In the genomic region with DNA sequence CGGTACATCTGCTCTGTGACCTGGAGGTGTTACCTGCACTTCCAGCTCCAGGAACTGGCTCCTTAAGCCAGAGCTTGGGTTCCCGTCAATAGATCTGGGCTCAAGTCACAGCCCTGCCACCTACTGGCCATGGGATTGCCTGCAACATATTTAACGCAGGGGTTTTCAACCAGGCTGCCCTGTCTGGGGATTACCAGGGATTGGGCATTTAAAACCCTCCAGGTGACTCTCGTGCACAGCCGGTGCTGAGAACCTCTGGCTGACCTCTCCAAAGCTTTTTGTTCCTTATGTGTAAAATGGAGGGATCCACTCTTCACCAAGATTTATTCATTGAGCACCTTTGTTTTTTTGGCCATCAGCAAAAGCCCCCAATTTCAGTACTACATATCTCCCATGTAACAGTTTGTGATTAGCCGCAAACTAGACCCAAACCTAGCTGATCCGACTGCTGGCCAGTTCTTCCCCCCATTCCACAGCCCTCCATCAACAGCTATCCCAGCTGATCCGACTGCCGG, we compare ENCODE assay signal across 8 cellular contexts.
DNase-seq lines count a peak whose midpoint lies in the region; ATAC-seq and TF ChIP-seq lines count a peak whose summit lies in the region.

No MANE protein-coding gene starts in this region.

- H3K27me3 ChIP-seq in body of pancreas (no peaks in the 10 kb centered on the region), iPS DF 6.9 (ENCODE audit: control insufficient read depth, insufficient read depth, low read length) (no peaks in the 10 kb centered on the region)

- TF ChIP-seq POLR2A in body of pancreas (IDR thresholded peaks at IDR 0.05), result no peak

- no peaks in the 10 kb centered on the region for H3K9me3 ChIP-seq in body of pancreas
- H3K9me3 ChIP-seq in iPS DF 6.9 (ENCODE audit: control insufficient read depth, insufficient read depth, low read length), result no peaks in the 10 kb centered on the region

- TF ChIP-seq CTCF in body of pancreas (IDR thresholded peaks at IDR 0.05), result peak; percentile 86 to 94 (median 90)

- DNase-seq in SIG-M5 treated with dmso at 0.1 percent for 504 hours (lab: John Stamatoyannopoulos, UW; ENCODE audit: unreplicated experiment), result peak; percentile 70
- no peak for DNase-seq in SIG-M5 (lab: John Stamatoyannopoulos, UW)
- DNase-seq in NCI-H187 (lab: John Stamatoyannopoulos, UW), result peak; percentile 75 to 85
- DNase-seq in UCSD-AML1 (lab: John Stamatoyannopoulos, UW; ENCODE audit: unreplicated experiment), result peak; percentile 71
- DNase-seq in body of pancreas, result peak; percentile 89 to 92 (median 90)
- peak; percentile 89 for DNase-seq in iPS DF 6.9 (ENCODE audit: low read depth, low spot score)
- DNase-seq in stimulated activated CD4-positive, alpha-beta T cell treated with anti-CD3 and anti-CD28 coated beads, Interleukin-12 subunit alpha, Interleukin-12 subunit beta, amount 100 ng/mL, for 24 hours (ENCODE audit: low read depth in 2 of 2), result peak; percentile 59 to 69

- WGBS in body of pancreas, 2 donors, result 24 to 29% methylated on average over 9 of the region's 9 CpGs
- no CpG with 5 or more reads among the region's 9 CpGs for WGBS in iPS DF 6.9 (ENCODE audit: insufficient coverage, insufficient read length)

- H3K27ac ChIP-seq in body of pancreas (no peak overlapping the region), iPS DF 6.9 (ENCODE audit: low read length) (no peak overlapping the region)

- H3K36me3 ChIP-seq in body of pancreas (replicated peaks in 1 of 2; ENCODE audit: insufficient read depth in 1 of 2, low read depth in 2 of 2) (no peaks in the 10 kb centered on the region), iPS DF 6.9 (ENCODE audit: control insufficient read depth, insufficient read depth, low read length) (no peaks in the 10 kb centered on the region)

- intact Hi-C loops in body of pancreas (cut with DNase I), result no loop called here

- ATAC-seq in HG02870 (IDR thresholded peaks at IDR 0.05; ENCODE audit: unreplicated experiment) (peak; percentile 93), body of pancreas (peak; percentile 95)

- H3K4me1 ChIP-seq in body of pancreas (peaks cover 30% of the 10 kb centered on the region), iPS DF 6.9 (ENCODE audit: control insufficient read depth, insufficient read depth, low read length) (no peaks in the 10 kb centered on the region)

- no peak overlapping the region for H3K4me3 ChIP-seq in body of pancreas
- H3K4me3 ChIP-seq in iPS DF 6.9 (ENCODE audit: low read length), result no peak overlapping the region
